8 cellular contexts compared by ENCODE assay signal in genomic region chr4:112234952-112235609, GRCh38. TPM values are rescaled to one million over a fixed set of nuclear protein-coding genes. Genes with fewer than 3 reads are reported as not detected.
DNase-seq lines count a peak whose midpoint lies in the region; ATAC-seq and TF ChIP-seq lines count a peak whose summit lies in the region.

No MANE protein-coding gene starts in this region.

- TF ChIP-seq CTCF in CD8-positive, alpha-beta T cell (IDR thresholded peaks at IDR 0.05), result peak; percentile 76
- peak; percentile 76 for TF ChIP-seq CTCF in OCI-LY1 (IDR thresholded peaks at IDR 0.05; ENCODE audit: low read length)
- peak; percentile 76 for TF ChIP-seq CTCF in progenitor cell of endocrine pancreas (IDR thresholded peaks at IDR 0.05; ENCODE audit: unreplicated experiment)

- H4K20me1 ChIP-seq in OCI-LY1 (ENCODE audit: insufficient read depth, low read length), result no peaks in the 10 kb centered on the region

- H3F3A ChIP-seq in OCI-LY1 (ENCODE audit: insufficient read depth, low read length), result no peaks in the 10 kb centered on the region

- H3K36me3 Mint-ChIP-seq in CD8-positive, alpha-beta T cell, result peaks cover 18% of the 10 kb centered on the region
- H3K36me3 Mint-ChIP-seq in progenitor cell of endocrine pancreas (ENCODE audit: insufficient read depth), result no peaks in the 10 kb centered on the region

- intact Hi-C loops in CD8-positive, alpha-beta T cell (cut with DNase I, micrococcal nuclease), result loop anchor here (1.0 to 5.0 kb wide), 7 partner anchors 21 to 1672 kb away; no protein-coding TSS in a partner anchor

- H3K9me3 Mint-ChIP-seq in CD8-positive, alpha-beta T cell, result no peaks in the 10 kb centered on the region
- no peaks in the 10 kb centered on the region for H3K9me3 Mint-ChIP-seq in progenitor cell of endocrine pancreas (ENCODE audit: low read depth)

- H3K9me2 ChIP-seq in OCI-LY1 (ENCODE audit: low read depth, low read length), result no peaks in the 10 kb centered on the region

- no peaks in the 10 kb centered on the region for H3K27me3 ChIP-seq in CD8-positive, alpha-beta T cell (ENCODE audit: insufficient read depth, low read length)
- no peaks in the 10 kb centered on the region for H3K27me3 ChIP-seq in OCI-LY1 (ENCODE audit: insufficient read depth, low read length)

- peaks cover 65% of the 10 kb centered on the region for H3K4me1 Mint-ChIP-seq in CD8-positive, alpha-beta T cell (ENCODE audit: low read depth)
- peaks cover 24% of the 10 kb centered on the region for H3K4me1 Mint-ChIP-seq in progenitor cell of endocrine pancreas (ENCODE audit: low read depth)

- no peak overlapping the region for H3K4me3 ChIP-seq in CD8-positive, alpha-beta T cell (ENCODE audit: low read depth, low read length)
- no peak overlapping the region for H3K4me3 ChIP-seq in OCI-LY1 (ENCODE audit: low read depth, low read length, poor library complexity, severe bottlenecking)

- no peak overlapping the region for H3K4me3 Mint-ChIP-seq in CD8-positive, alpha-beta T cell
- H3K4me3 Mint-ChIP-seq in progenitor cell of endocrine pancreas (ENCODE audit: low read depth), result no peak overlapping the region

- ATAC-seq in CD8-positive, alpha-beta T cell, result no peak
- ATAC-seq in GM18511 (IDR thresholded peaks at IDR 0.05; ENCODE audit: unreplicated experiment), result no peak

- DNase-seq in CD8-positive, alpha-beta T cell, result peak in 6 of 7 experiments; percentile 31 to 63 (median 54)
- DNase-seq in HCEC 1CT, result peak; percentile 80
- DNase-seq in activated naive CD4-positive, alpha-beta T cell treated with Interleukin-2 at 50 U/mL for 16 hours, result peak; percentile 41
- peak; percentile 47 for DNase-seq in germinal center (ENCODE audit: low spot score)
- DNase-seq in progenitor cell of endocrine pancreas (ENCODE audit: low spot score, unreplicated experiment), result peak; percentile 16
- no peak for DNase-seq in GM19238 (ENCODE audit: insufficient read length, low spot score)

- H3K79me2 ChIP-seq in OCI-LY1 (ENCODE audit: insufficient read depth, low read length), result no peaks in the 10 kb centered on the region

- no peaks in the 10 kb centered on the region for H3K9me3 ChIP-seq in CD8-positive, alpha-beta T cell (ENCODE audit: low read length)
- no peaks in the 10 kb centered on the region for H3K9me3 ChIP-seq in OCI-LY1 (ENCODE audit: low read length)

- no peak overlapping the region for H3K9ac ChIP-seq in OCI-LY1 (ENCODE audit: low read length)

- no peaks in the 10 kb centered on the region for H3K27me3 Mint-ChIP-seq in CD8-positive, alpha-beta T cell (ENCODE audit: low read depth)
- no peaks in the 10 kb centered on the region for H3K27me3 Mint-ChIP-seq in progenitor cell of endocrine pancreas

- H3K27ac ChIP-seq in CD8-positive, alpha-beta T cell (ENCODE audit: low read depth, low read length), result no peak overlapping the region
- no peak overlapping the region for H3K27ac ChIP-seq in OCI-LY1 (ENCODE audit: low read depth, low read length, poor library complexity, severe bottlenecking)

- no peak overlapping the region for H3K27ac Mint-ChIP-seq in CD8-positive, alpha-beta T cell
- H3K27ac Mint-ChIP-seq in progenitor cell of endocrine pancreas, result no peak overlapping the region

- no peak overlapping the region for H3K4me2 ChIP-seq in OCI-LY1 (ENCODE audit: low read length)

- POLR2A ChIA-PET in CD8-positive, alpha-beta T cell (lab: Charles Lee), result interaction anchor here (0.8 to 1.7 kb wide), 3 partner anchors 51 to 135 kb away, joined by 3 to 7 read pairs (median 5); partner anchors contain the start of gene FAM241A

- CTCF ChIA-PET in CD8-positive, alpha-beta T cell (lab: Charles Lee), result interaction anchor here (0.7 to 6.5 kb wide), 17 partner anchors 10 to 374 kb away, joined by 3 to 67 read pairs (median 5); partner anchors contain the start of gene TIFA

- H3K4me1 ChIP-seq in CD8-positive, alpha-beta T cell (ENCODE audit: insufficient read depth, low read length), result peaks cover 24% of the 10 kb centered on the region
- H3K4me1 ChIP-seq in OCI-LY1 (ENCODE audit: insufficient read depth, low read length, severe bottlenecking), result peaks cover 29% of the 10 kb centered on the region

- no peaks in the 10 kb centered on the region for H3K36me3 ChIP-seq in CD8-positive, alpha-beta T cell (ENCODE audit: insufficient read depth, low read length)
- H3K36me3 ChIP-seq in OCI-LY1 (ENCODE audit: insufficient read depth, low read length), result no peaks in the 10 kb centered on the region

- H2AFZ ChIP-seq in OCI-LY1 (ENCODE audit: low read length), result no peak overlapping the region

RNA-seq across cellular contexts. Expression of gene AP1AR, which starts 3.5 kb away (rescaled TPM):
- 1 to 10 TPM; 3.8 to 5.2 TPM for total RNA-seq in CD8-positive, alpha-beta T cell
- total RNA-seq in progenitor cell of endocrine pancreas, result 17.0 and 18.6 TPM in 2 replicates

RNA-seq across cellular contexts. Expression of gene TIFA, which starts 50.6 kb away (rescaled TPM):
- 10 to 100 TPM; 12.3 to 16.1 TPM for total RNA-seq in CD8-positive, alpha-beta T cell
- 10.4 TPM in 2 replicates for total RNA-seq in progenitor cell of endocrine pancreas
